17 cellular contexts compared by ENCODE assay signal in the genomic region with DNA sequence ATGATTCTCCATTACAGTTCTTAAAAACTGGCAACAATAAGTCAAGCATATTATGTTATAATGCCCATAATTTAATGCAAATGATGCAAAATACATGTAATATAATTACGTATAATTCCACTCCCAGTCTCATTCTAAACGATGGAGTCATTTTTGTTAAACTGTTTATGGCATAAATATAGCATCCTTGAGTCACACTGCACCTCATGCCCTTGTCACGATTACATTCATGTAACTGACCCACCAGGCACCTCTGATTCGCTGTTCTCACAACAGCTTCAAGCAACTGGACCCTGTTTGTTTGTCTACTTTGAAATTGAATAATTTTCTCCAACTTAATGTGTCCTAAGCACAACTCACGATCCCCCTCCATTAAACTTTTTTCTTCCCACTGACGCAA.
DNase-seq lines count a peak whose midpoint lies in the region; TF ChIP-seq lines count a peak whose summit lies in the region.
"Had no signal": no experiment of that assay in that cellular context is flagged by ENCODE, and none has a peak within 500 bp of the region (broad histone marks: within the 10 kb centered on the region; RNA-seq: fewer than 3 reads in every experiment).

No MANE protein-coding gene starts in this region.

- H3K9me3 ChIP-seq in GM23248 (ENCODE audit: low read depth) (no peaks in the 10 kb centered on the region), adipocyte (ENCODE audit: control insufficient read depth, low read length) (no peaks in the 10 kb centered on the region), mesenchymal stem cell (ENCODE audit: control insufficient read depth, low read length) (no peaks in the 10 kb centered on the region), right atrium auricular region (no peaks in the 10 kb centered on the region)
- H3K9me3 ChIP-seq: BLaER1 treated with 17β-estradiol and CSF1 and Interleukin-3, amounts not matched to agents 10 nM and 100 nM had no signal

- H3K4me1 ChIP-seq in GM23248 (ENCODE audit: insufficient read depth) = no peaks in the 10 kb centered on the region
- peaks cover 10% of the 10 kb centered on the region for H3K4me1 ChIP-seq in adipocyte (ENCODE audit: control insufficient read depth, insufficient read depth, low read length)
- no peaks in the 10 kb centered on the region for H3K4me1 ChIP-seq in mesenchymal stem cell (ENCODE audit: control insufficient read depth, insufficient read depth, low read depth, low read length)
- H3K4me1 ChIP-seq in right atrium auricular region = no peaks in the 10 kb centered on the region
- H3K4me1 ChIP-seq: BLaER1 treated with 17β-estradiol and CSF1 and Interleukin-3, amounts not matched to agents 10 nM and 100 nM had no signal

- H3K4me1 Mint-ChIP-seq in nephron progenitor cell = peaks cover 5% of the 10 kb centered on the region
- H3K4me1 Mint-ChIP-seq: B cell had no signal

- H3K79me2 ChIP-seq in GM23248 (ENCODE audit: insufficient read depth) = no peaks in the 10 kb centered on the region

- H3K9ac ChIP-seq in GM23248 = no peak overlapping the region
- H3K9ac ChIP-seq in adipocyte (ENCODE audit: low read length) = no peak overlapping the region
- H3K9ac ChIP-seq in mesenchymal stem cell (ENCODE audit: low read length) = no peak overlapping the region
- H3K9ac ChIP-seq: BLaER1 treated with 17β-estradiol and CSF1 and Interleukin-3, amounts not matched to agents 10 nM and 100 nM had no signal

- no peak overlapping the region for H4K91ac ChIP-seq in mesenchymal stem cell (ENCODE audit: low read length)

- H4K8ac ChIP-seq in mesenchymal stem cell (ENCODE audit: low read length) = no peak overlapping the region

- no peak overlapping the region for H3K14ac ChIP-seq in mesenchymal stem cell (ENCODE audit: low read length in 2 of 2)

- H3K36me3 Mint-ChIP-seq in nephron progenitor cell (ENCODE audit: low read depth) = no peaks in the 10 kb centered on the region
- H3K36me3 Mint-ChIP-seq: CD8-positive, alpha-beta T cell had no signal

- H2BK120ac ChIP-seq in mesenchymal stem cell (ENCODE audit: low read depth, low read length) = no peak overlapping the region

- no peaks in the 10 kb centered on the region for H3F3A ChIP-seq in GM23248 (ENCODE audit: insufficient read depth)

- no peaks in the 10 kb centered on the region for H3K79me1 ChIP-seq in mesenchymal stem cell (replicated peaks; ENCODE audit: low read length, poor library complexity, severe bottlenecking)

- H3K27ac ChIP-seq in GM23248 (no peak overlapping the region), mesenchymal stem cell (ENCODE audit: low read length, poor library complexity, severe bottlenecking) (no peak overlapping the region), right atrium auricular region (no peak overlapping the region)
- H3K27ac ChIP-seq: BLaER1 treated with 17β-estradiol and CSF1 and Interleukin-3, amounts not matched to agents 10 nM and 100 nM had no signal

- H2BK12ac ChIP-seq in mesenchymal stem cell (ENCODE audit: low read length in 2 of 2) = no peak overlapping the region

- no peaks in the 10 kb centered on the region for H3K27me3 Mint-ChIP-seq in nephron progenitor cell (ENCODE audit: low read depth, poor library complexity)
- H3K27me3 Mint-ChIP-seq: B cell had no signal

- no peak overlapping the region for H2AK5ac ChIP-seq in mesenchymal stem cell (ENCODE audit: low read length, severe bottlenecking)

- 71 to 80% methylated on average over 6 of the region's 6 CpGs for WGBS in GM23248 (ENCODE audit: low coverage in 1 of 2, low lambda C conversion rate in 2 of 2, missing lambda C conversion rate in 2 of 2), 2 experiments
- WGBS in mesenchymal stem cell = 94% methylated on average over 6 of the region's 6 CpGs

- H3K4me2 ChIP-seq in GM23248 (ENCODE audit: unreplicated experiment) = no peak overlapping the region
- no peak overlapping the region for H3K4me2 ChIP-seq in mesenchymal stem cell (ENCODE audit: low read length, poor library complexity, severe bottlenecking)
- H3K4me2 ChIP-seq: BLaER1 treated with 17β-estradiol and CSF1 and Interleukin-3, amounts not matched to agents 10 nM and 100 nM had no signal

- H3K27ac Mint-ChIP-seq in nephron progenitor cell = no peak overlapping the region
- H3K27ac Mint-ChIP-seq: B cell; CD8-positive, alpha-beta T cell; H9 had no signal

- H4K20me1 ChIP-seq in GM23248 (ENCODE audit: insufficient read depth) = no peaks in the 10 kb centered on the region
- H4K20me1 ChIP-seq: BLaER1 treated with 17β-estradiol and CSF1 and Interleukin-3, amounts not matched to agents 10 nM and 100 nM had no signal

- H3K9me2 ChIP-seq in GM23248 (ENCODE audit: insufficient read depth) = no peaks in the 10 kb centered on the region

- no peak overlapping the region for H2BK5ac ChIP-seq in mesenchymal stem cell (ENCODE audit: low read depth, low read length, poor library complexity, severe bottlenecking)

- no peak overlapping the region for H3K23ac ChIP-seq in mesenchymal stem cell (ENCODE audit: low read length in 2 of 2)

- no peak for TF ChIP-seq CTCF in nephron progenitor cell (IDR thresholded peaks at IDR 0.05)
- no peak for TF ChIP-seq CTCF in right atrium auricular region (IDR thresholded peaks at IDR 0.05)

- H3K36me3 ChIP-seq in GM23248 (ENCODE audit: low read depth) = no peaks in the 10 kb centered on the region
- no peaks in the 10 kb centered on the region for H3K36me3 ChIP-seq in adipocyte (ENCODE audit: control insufficient read depth, insufficient read depth, low read length, severe bottlenecking)
- H3K36me3 ChIP-seq in mesenchymal stem cell (ENCODE audit: control insufficient read depth in 1 of 2, insufficient read depth in 2 of 2, low read depth in 1 of 2, low read length in 2 of 2) = no peaks in the 10 kb centered on the region
- H3K36me3 ChIP-seq in right atrium auricular region = no peaks in the 10 kb centered on the region
- H3K36me3 ChIP-seq: BLaER1 treated with 17β-estradiol and CSF1 and Interleukin-3, amounts not matched to agents 10 nM and 100 nM had no signal

- no peaks in the 10 kb centered on the region for H3K9me3 Mint-ChIP-seq in nephron progenitor cell
- H3K9me3 Mint-ChIP-seq: H9 had no signal

- H2AFZ ChIP-seq in GM23248 = no peak overlapping the region
- H2AFZ ChIP-seq in mesenchymal stem cell (ENCODE audit: low read depth, low read length) = no peak overlapping the region

- no peak overlapping the region for H3K4ac ChIP-seq in mesenchymal stem cell (ENCODE audit: low read depth in 1 of 2, low read length in 2 of 2)

- H3K18ac ChIP-seq in mesenchymal stem cell (ENCODE audit: low read depth in 1 of 2, low read length in 2 of 2) = no peak overlapping the region

- H3K27me3 ChIP-seq in GM23248 (replicated peaks; ENCODE audit: insufficient read depth) (no peaks in the 10 kb centered on the region), adipocyte (replicated peaks; ENCODE audit: control insufficient read depth, insufficient read depth, low read length) (no peaks in the 10 kb centered on the region), mesenchymal stem cell (ENCODE audit: control insufficient read depth in 1 of 2, insufficient read depth in 1 of 2, low read length in 2 of 2) (no peaks in the 10 kb centered on the region), right atrium auricular region (no peaks in the 10 kb centered on the region)
- H3K27me3 ChIP-seq: BLaER1 treated with 17β-estradiol and CSF1 and Interleukin-3, amounts not matched to agents 10 nM and 100 nM had no signal

- DNase-seq in GM23248 (peak; percentile 46), LHCN-M2 (ENCODE audit: low read depth) (peak; percentile 76), adipocyte (ENCODE audit: low read depth) (peak; percentile 11), mesenchymal stem cell (peak; percentile 31), nephron progenitor cell (no peak), right atrium auricular region (ENCODE audit: low spot score) (no peak), UCSD-AML1 (lab: John Stamatoyannopoulos, UW; ENCODE audit: unreplicated experiment) (no peak), NCI-H1105 (lab: John Stamatoyannopoulos, UW) (no peak)
- DNase-seq: CD8-positive, alpha-beta T cell; DMS 273 treated with DMSO at 0.1 percent for 48 hours; DMS53; DND-41; GDM1; GOT3; H9 had no signal

- in situ Hi-C loops in GM23248 (cut with MboI) = no loop called here

- no peak overlapping the region for H3K4me3 ChIP-seq in GM23248
- H3K4me3 ChIP-seq in adipocyte (ENCODE audit: low read length) = no peak overlapping the region
- no peak overlapping the region for H3K4me3 ChIP-seq in mesenchymal stem cell (ENCODE audit: insufficient read depth in 1 of 2, low read depth in 1 of 2, low read length in 2 of 2)
- no peak overlapping the region for H3K4me3 ChIP-seq in right atrium auricular region
- H3K4me3 ChIP-seq: BLaER1 treated with 17β-estradiol and CSF1 and Interleukin-3, amounts not matched to agents 10 nM and 100 nM had no signal

- no peak overlapping the region for H2BK15ac ChIP-seq in mesenchymal stem cell (ENCODE audit: low read depth, poor library complexity, severe bottlenecking)

- H3K4me3 Mint-ChIP-seq in nephron progenitor cell = no peak overlapping the region
- H3K4me3 Mint-ChIP-seq: B cell; CD8-positive, alpha-beta T cell; H9 had no signal

Comparison
In these comparisons a context has a peak if more than half of its experiments do, and no peak if none do; other contexts are left out.
1. DNase-seq: peak in GM23248 (single experiment), LHCN-M2 (single experiment), adipocyte (single experiment) and mesenchymal stem cell (single experiment); none in nephron progenitor cell (single experiment), right atrium auricular region (single experiment), UCSD-AML1 (single experiment) and NCI-H1105 (single experiment).